25 cellular contexts compared by ENCODE assay signal in genomic region chr3:66410371-66410770, GRCh38.
DNase-seq lines count a peak whose midpoint lies in the region; ATAC-seq and TF ChIP-seq lines count a peak whose summit lies in the region.
"Had no signal": no experiment of that assay in that cellular context is flagged by ENCODE, and none has a peak within 500 bp of the region (broad histone marks: within the 10 kb centered on the region; RNA-seq: fewer than 3 reads in every experiment).

No MANE protein-coding gene starts in this region.

- in situ Hi-C loops in transverse colon (cut with MboI; ENCODE audit: low pct_ligation_motif_present in 1 of 4, low pct_unique_long_range_greater_than_20kb in 1 of 4, low sequenced_read_pairs in 3 of 4) = loop anchor here in 1 of 4 donors (25.0 kb wide), 1 partner anchor 402 kb away; no protein-coding TSS in a partner anchor

- H3K27ac ChIP-seq in heart right ventricle (peak overlapping the region in 7 of 10 donors; percentile 25 to 79 (median 56)), cingulate gyrus (ENCODE audit: low read depth, low read length) (peak overlapping the region; percentile 6), muscle layer of colon (ENCODE audit: low read depth, low read length) (peak overlapping the region; percentile 76), transverse colon (peak overlapping the region; percentile 33 to 87 (median 69))
- H3K27ac ChIP-seq: SJSA1 had no signal

- ATAC-seq in heart right ventricle (no peak), Right ventricle myocardium superior (ENCODE audit: poor library complexity) (no peak)
- ATAC-seq: activated CD4-positive, CD25-positive, alpha-beta regulatory T cell treated with anti-CD3 and anti-CD28 coated beads, Interleukin-2, amount 50 U/mL, for 24 hours; body of pancreas had no signal

- H3K9ac ChIP-seq in muscle layer of colon (ENCODE audit: low read length) = no peak overlapping the region

- no peak overlapping the region for H3K27ac Mint-ChIP-seq in nephron progenitor cell
- H3K27ac Mint-ChIP-seq: activated CD4-positive, alpha-beta memory T cell treated with anti-CD3 and anti-CD28 coated beads, Interleukin-2, amount 10 ng/mL, durations not matched to agents 7 days and 5 days; memory B cell had no signal

- peaks cover 48% of the 10 kb centered on the region for H3K36me3 Mint-ChIP-seq in nephron progenitor cell (ENCODE audit: low read depth)
- H3K36me3 Mint-ChIP-seq: memory B cell had no signal

- H3K4me3 ChIP-seq in heart right ventricle (no peak overlapping the region), muscle layer of colon (ENCODE audit: low read depth in 1 of 2, low read length in 2 of 2) (no peak overlapping the region), transverse colon (no peak overlapping the region)
- H3K4me3 ChIP-seq: body of pancreas, Peyer's patch, SJSA1 had no signal

- intact Hi-C loops in heart right ventricle (cut with DNase I) (loop anchor here in 4 of 10 donors (5.0 to 10.0 kb wide), 3 partner anchors 42 to 94 kb away; partner anchors contain the start of gene LRIG1 (in 1 of the 4)), Right ventricle myocardium superior (cut with DNase I) (no loop called here), transverse colon (cut with DNase I; ENCODE audit: low total_unique reads) (loop anchor here (10.0 kb wide), 1 partner anchor 294 kb away; no protein-coding TSS in a partner anchor)

- DNase-seq in heart right ventricle = no peak
- DNase-seq in Right ventricle myocardium superior = no peak
- no peak for DNase-seq in transverse colon
- no peak for DNase-seq in activated CD4-positive, alpha-beta T cell treated with anti-CD3 and anti-CD28 coated beads, Interleukin-2, amount 50 U/mL, for 1 hour
- no peak for DNase-seq in nephron progenitor cell
- no peak for DNase-seq in NCI-H226
- DNase-seq: ACHN; activated CD4-positive, alpha-beta memory T cell treated with anti-CD3 and anti-CD28 coated beads, Interleukin-2, amount 10 ng/mL, durations not matched to agents 7 days and 5 days; activated gamma-delta T cell treated with Interleukin-2 at 50 U/mL for 16 hours; BE2C; COR-L47; DMS53; foreskin fibroblast; H7; NCI-H1092; NCI-H187; NCI-H526; stimulated activated CD4-positive, alpha-beta T cell treated with anti-CD3 and anti-CD28 coated beads, Interleukin-2, amount 100 ng/mL, for 48 hours had no signal

- H3K9me3 Mint-ChIP-seq in nephron progenitor cell = no peaks in the 10 kb centered on the region
- H3K9me3 Mint-ChIP-seq: activated CD4-positive, alpha-beta memory T cell treated with anti-CD3 and anti-CD28 coated beads, Interleukin-2, amount 10 ng/mL, durations not matched to agents 7 days and 5 days; memory B cell had no signal

- no peak for TF ChIP-seq EP300 in transverse colon (IDR thresholded peaks at IDR 0.05; ENCODE audit: low read depth)

- TF ChIP-seq CTCF in heart right ventricle (IDR thresholded peaks at IDR 0.05) = no peak
- TF ChIP-seq CTCF in transverse colon (IDR thresholded peaks at IDR 0.05) = no peak
- no peak for TF ChIP-seq CTCF in nephron progenitor cell (IDR thresholded peaks at IDR 0.05)

- H3K27me3 ChIP-seq in heart right ventricle (no peaks in the 10 kb centered on the region), muscle layer of colon (ENCODE audit: control insufficient read depth in 1 of 2, insufficient read depth in 2 of 2, low read length in 2 of 2) (no peaks in the 10 kb centered on the region), transverse colon (no peaks in the 10 kb centered on the region)
- H3K27me3 ChIP-seq: BE2C, body of pancreas, Peyer's patch, SJSA1 had no signal

- no peak for TF ChIP-seq POLR2A in transverse colon (IDR thresholded peaks at IDR 0.05)

- H3K4me3 Mint-ChIP-seq in nephron progenitor cell = no peak overlapping the region
- H3K4me3 Mint-ChIP-seq: activated CD4-positive, alpha-beta memory T cell treated with anti-CD3 and anti-CD28 coated beads, Interleukin-2, amount 10 ng/mL, durations not matched to agents 7 days and 5 days; memory B cell had no signal

- H3K9me3 ChIP-seq in heart right ventricle (no peaks in the 10 kb centered on the region), muscle layer of colon (ENCODE audit: low read length) (no peaks in the 10 kb centered on the region), transverse colon (no peaks in the 10 kb centered on the region)
- H3K9me3 ChIP-seq: BE2C, body of pancreas, Peyer's patch, SJSA1 had no signal

- no peaks in the 10 kb centered on the region for H3K27me3 Mint-ChIP-seq in nephron progenitor cell (ENCODE audit: low read depth, poor library complexity)
- H3K27me3 Mint-ChIP-seq: activated CD4-positive, alpha-beta memory T cell treated with anti-CD3 and anti-CD28 coated beads, Interleukin-2, amount 10 ng/mL, durations not matched to agents 7 days and 5 days; memory B cell had no signal

- H3K4me1 ChIP-seq in heart right ventricle (peaks cover 17 to 93% (median 58%) of the 10 kb centered on the region in 9 donors), muscle layer of colon (ENCODE audit: insufficient read depth, low read length) (peaks cover 93% of the 10 kb centered on the region), transverse colon (peaks cover 3 to 50% (median 30%) of the 10 kb centered on the region in 4 donors)

- WGBS in heart right ventricle, 2 donors = 88 to 92% methylated on average over 12 of the region's 12 CpGs
- 86 to 93% methylated on average over 12 of the region's 12 CpGs for WGBS in transverse colon (ENCODE audit: low coverage in 1 of 2), 2 donors

- H3K36me3 ChIP-seq in heart right ventricle = peaks cover 0 to 89% (median 25%) of the 10 kb centered on the region in 9 donors
- peaks cover 75% of the 10 kb centered on the region for H3K36me3 ChIP-seq in muscle layer of colon (ENCODE audit: insufficient read depth, low read length)
- H3K36me3 ChIP-seq in transverse colon = peaks cover 0 to 31% (median 10%) of the 10 kb centered on the region in 4 donors
- H3K36me3 ChIP-seq: BE2C had no signal

- peaks cover 45% of the 10 kb centered on the region for H3K4me1 Mint-ChIP-seq in nephron progenitor cell

Comparison
In these comparisons a context has a peak if more than half of its experiments do, and no peak if none do; other contexts are left out.
1. H3K27ac ChIP-seq: peak in every context shown above with its lines; median percentile 76 in muscle layer of colon; 69 in transverse colon; 56 in heart right ventricle; 6 in cingulate gyrus.